Comparison of ENCODE assay signal across 9 cellular contexts in the genomic region with DNA sequence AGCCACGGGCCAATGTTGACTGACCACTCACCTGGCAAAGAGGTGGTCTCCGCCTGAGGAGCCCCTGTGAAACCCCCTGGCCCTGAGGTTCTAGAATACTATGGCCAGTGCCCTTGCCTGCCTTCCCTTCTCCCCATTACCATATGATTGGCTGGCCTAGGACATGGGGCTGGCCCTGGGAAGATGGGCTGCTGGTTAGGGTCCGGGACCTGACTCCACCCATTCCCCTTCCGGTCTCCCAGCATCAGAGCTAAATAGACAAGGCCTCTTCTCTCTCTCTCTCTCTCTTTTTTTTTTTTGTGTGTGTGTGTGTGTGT. TPM values are rescaled to one million over a fixed set of nuclear protein-coding genes. Genes with fewer than 3 reads are reported as not detected.
DNase-seq lines count a peak whose midpoint lies in the region; ATAC-seq and TF ChIP-seq lines count a peak whose summit lies in the region.
"Had no signal": no experiment of that assay in that cellular context is flagged by ENCODE, and none has a peak within 500 bp of the region (broad histone marks: within the 10 kb centered on the region; RNA-seq: fewer than 3 reads in every experiment).

No MANE protein-coding gene starts in this region.

- CTCF ChIA-PET in activated naive CD4-positive, alpha-beta T cell treated with anti-CD3 and anti-CD28 coated beads, Interleukin-2, amount 10 ng/mL, durations not matched to agents 7 days and 5 days (lab: Charles Lee) = interaction anchor here (1.2 to 23.0 kb wide), 4 partner anchors 7 to 15 kb away, joined by 3 to 880 read pairs (median 498); a partner anchor contains a TSS
- CTCF ChIA-PET in activated CD4-positive, alpha-beta memory T cell treated with anti-CD3 and anti-CD28 coated beads, Interleukin-2, amount 10 ng/mL, durations not matched to agents 7 days and 5 days (lab: Charles Lee) = interaction anchor here (0.6 to 38.3 kb wide), 4 partner anchors 6 to 166 kb away, joined by 5 to 1235 read pairs (median 626); a partner anchor contains a TSS

- peaks cover 55% of the 10 kb centered on the region for H3K36me3 Mint-ChIP-seq in activated naive CD4-positive, alpha-beta T cell treated with anti-CD3 and anti-CD28 coated beads, Interleukin-2, amount 10 ng/mL, durations not matched to agents 7 days and 5 days
- peaks cover 82% of the 10 kb centered on the region for H3K36me3 Mint-ChIP-seq in activated CD4-positive, alpha-beta memory T cell treated with anti-CD3 and anti-CD28 coated beads, Interleukin-2, amount 10 ng/mL, durations not matched to agents 7 days and 5 days (ENCODE audit: low read depth)

- H3K27me3 ChIP-seq in left lung = no peaks in the 10 kb centered on the region
- H3K27me3 ChIP-seq in tibial nerve = no peaks in the 10 kb centered on the region
- no peaks in the 10 kb centered on the region for H3K27me3 ChIP-seq in SJCRH30

- DNase-seq in activated naive CD4-positive, alpha-beta T cell treated with anti-CD3 and anti-CD28 coated beads, Interleukin-2, amount 10 ng/mL, durations not matched to agents 7 days and 5 days = peak; percentile 82
- DNase-seq in activated naive CD4-positive, alpha-beta T cell treated with Interleukin-2 at 50 U/mL for 16 hours = no peak
- peak; percentile 77 for DNase-seq in activated CD4-positive, alpha-beta memory T cell treated with anti-CD3 and anti-CD28 coated beads, Interleukin-2, amount 10 ng/mL, durations not matched to agents 7 days and 5 days
- DNase-seq in left lung = no peak
- DNase-seq in tibial nerve (ENCODE audit: low spot score in 2 of 2) = no peak
- DNase-seq in SJCRH30 = no peak
- DNase-seq: nucleus accumbens had no signal

- H3K36me3 ChIP-seq in left lung (no peaks in the 10 kb centered on the region), tibial nerve (no peaks in the 10 kb centered on the region), SJCRH30 (peaks cover 3% of the 10 kb centered on the region; the same call in 1 of the 2 replicates)

- H3K27me3 Mint-ChIP-seq in activated naive CD4-positive, alpha-beta T cell treated with anti-CD3 and anti-CD28 coated beads, Interleukin-2, amount 10 ng/mL, durations not matched to agents 7 days and 5 days = no peaks in the 10 kb centered on the region
- H3K27me3 Mint-ChIP-seq in activated CD4-positive, alpha-beta memory T cell treated with anti-CD3 and anti-CD28 coated beads, Interleukin-2, amount 10 ng/mL, durations not matched to agents 7 days and 5 days = no peaks in the 10 kb centered on the region

- TF ChIP-seq EP300 in tibial nerve (IDR thresholded peaks at IDR 0.05) = no peak

- H3K4me1 Mint-ChIP-seq in activated naive CD4-positive, alpha-beta T cell treated with anti-CD3 and anti-CD28 coated beads, Interleukin-2, amount 10 ng/mL, durations not matched to agents 7 days and 5 days = peaks cover 57% of the 10 kb centered on the region
- peaks cover 54% of the 10 kb centered on the region for H3K4me1 Mint-ChIP-seq in activated CD4-positive, alpha-beta memory T cell treated with anti-CD3 and anti-CD28 coated beads, Interleukin-2, amount 10 ng/mL, durations not matched to agents 7 days and 5 days

- TF ChIP-seq POLR2A in tibial nerve (IDR thresholded peaks at IDR 0.05) = no peak

- ATAC-seq in left lung (no peak), HG02852 (IDR thresholded peaks at IDR 0.05; ENCODE audit: unreplicated experiment) (no peak), GM18858 (IDR thresholded peaks at IDR 0.05; ENCODE audit: unreplicated experiment) (no peak)

- intact Hi-C loops in left lung (cut with DNase I) = no loop called here

- WGBS in tibial nerve, 2 donors = 43 to 57% methylated on average over 3 to 4 of the region's 4 CpGs

- peaks cover 54 to 87% of the 10 kb centered on the region in 2 donors for H3K4me1 ChIP-seq in left lung
- H3K4me1 ChIP-seq in tibial nerve = peaks cover 0 to 93% (median 86%) of the 10 kb centered on the region in 4 donors
- H3K4me1 ChIP-seq in SJCRH30 = peaks cover 33% of the 10 kb centered on the region

- peak overlapping the region; percentile 99 for H3K27ac Mint-ChIP-seq in activated naive CD4-positive, alpha-beta T cell treated with anti-CD3 and anti-CD28 coated beads, Interleukin-2, amount 10 ng/mL, durations not matched to agents 7 days and 5 days
- peak overlapping the region; percentile 97 for H3K27ac Mint-ChIP-seq in activated CD4-positive, alpha-beta memory T cell treated with anti-CD3 and anti-CD28 coated beads, Interleukin-2, amount 10 ng/mL, durations not matched to agents 7 days and 5 days

- peak overlapping the region in 1 of 2 donors; percentile 85 for H3K4me3 ChIP-seq in left lung
- H3K4me3 ChIP-seq in tibial nerve = peak overlapping the region in 1 of 4 donors; percentile 13
- no peak overlapping the region for H3K4me3 ChIP-seq in SJCRH30

- H3K9me3 ChIP-seq in left lung (no peaks in the 10 kb centered on the region), tibial nerve (no peaks in the 10 kb centered on the region), SJCRH30 (replicated peaks) (no peaks in the 10 kb centered on the region)

- H3K9me3 Mint-ChIP-seq in activated naive CD4-positive, alpha-beta T cell treated with anti-CD3 and anti-CD28 coated beads, Interleukin-2, amount 10 ng/mL, durations not matched to agents 7 days and 5 days = no peaks in the 10 kb centered on the region
- H3K9me3 Mint-ChIP-seq in activated CD4-positive, alpha-beta memory T cell treated with anti-CD3 and anti-CD28 coated beads, Interleukin-2, amount 10 ng/mL, durations not matched to agents 7 days and 5 days = no peaks in the 10 kb centered on the region

- peak overlapping the region; percentile 33 to 91 for H3K27ac ChIP-seq in left lung
- peak overlapping the region in 3 of 4 donors; percentile 88 to 91 (median 88) for H3K27ac ChIP-seq in tibial nerve
- no peak overlapping the region for H3K27ac ChIP-seq in SJCRH30

- peak overlapping the region; percentile 91 for H3K4me3 Mint-ChIP-seq in activated naive CD4-positive, alpha-beta T cell treated with anti-CD3 and anti-CD28 coated beads, Interleukin-2, amount 10 ng/mL, durations not matched to agents 7 days and 5 days
- peak overlapping the region; percentile 85 for H3K4me3 Mint-ChIP-seq in activated CD4-positive, alpha-beta memory T cell treated with anti-CD3 and anti-CD28 coated beads, Interleukin-2, amount 10 ng/mL, durations not matched to agents 7 days and 5 days

- TF ChIP-seq CTCF in left lung (IDR thresholded peaks at IDR 0.05) (no peak), tibial nerve (IDR thresholded peaks at IDR 0.05) (no peak)

- POLR2A ChIA-PET in activated CD4-positive, alpha-beta memory T cell treated with anti-CD3 and anti-CD28 coated beads, Interleukin-2, amount 10 ng/mL, durations not matched to agents 7 days and 5 days (lab: Charles Lee) = interaction anchor here (0.7 to 35.1 kb wide), 8 partner anchors 4 to 244 kb away, joined by 3 to 1214 read pairs (median 10); a partner anchor contains a TSS

RNA-seq across cellular contexts. Expression of a gene that starts 3.8 kb away (rescaled TPM):
- total RNA-seq in activated CD4-positive, alpha-beta memory T cell treated with anti-CD3 and anti-CD28 coated beads, Interleukin-2, amount 10 ng/mL, durations not matched to agents 7 days and 5 days = 100 to 1,000 TPM; 330 to 341 TPM
- total RNA-seq in left lung (100 to 1,000 TPM in 1 of 2 donors, 10 to 100 TPM in 1; 52.3 to 101 TPM), tibial nerve (10 to 100 TPM; 14.9 to 56.4 (median 24.5) TPM)
- total RNA-seq in SJCRH30 (2014; rRNA removed; shearing (Covaris generic)) = 23.2 and 24.0 TPM in 2 replicates

RNA-seq across cellular contexts. Expression of a gene that starts 27.0 kb away (rescaled TPM):
- total RNA-seq in activated CD4-positive, alpha-beta memory T cell treated with anti-CD3 and anti-CD28 coated beads, Interleukin-2, amount 10 ng/mL, durations not matched to agents 7 days and 5 days = under 1 TPM; 0.48 to 0.63 TPM
- total RNA-seq in left lung (under 1 TPM in 1 of 2 donors, not detected in 1; 0.39 TPM), tibial nerve (under 1 TPM in 1 of 4 donors, not detected in 3; 0.42 TPM)
- total RNA-seq in SJCRH30 (2014; rRNA removed; shearing (Covaris generic)) = not detected in 2 replicates

RNA-seq across cellular contexts. Expression of a gene that starts 37.0 kb away (rescaled TPM):
- not detected for total RNA-seq in activated CD4-positive, alpha-beta memory T cell treated with anti-CD3 and anti-CD28 coated beads, Interleukin-2, amount 10 ng/mL, durations not matched to agents 7 days and 5 days
- total RNA-seq in left lung = under 1 TPM in 1 of 2 donors, not detected in 1; 0.15 TPM
- not detected for total RNA-seq in tibial nerve
- total RNA-seq in SJCRH30 (2014; rRNA removed; shearing (Covaris generic)) = not detected in 2 replicates

RNA-seq across cellular contexts. Expression of a gene that starts 40.8 kb away (rescaled TPM):
- total RNA-seq in activated CD4-positive, alpha-beta memory T cell treated with anti-CD3 and anti-CD28 coated beads, Interleukin-2, amount 10 ng/mL, durations not matched to agents 7 days and 5 days = under 1 TPM in 1 of 2 experiments, not detected in 1; 0.18 TPM
- not detected for total RNA-seq in left lung
- not detected for total RNA-seq in tibial nerve
- not detected in 2 replicates for total RNA-seq in SJCRH30 (2014; rRNA removed; shearing (Covaris generic))

RNA-seq across cellular contexts. Expression of a gene that starts 57.3 kb away (rescaled TPM):
- total RNA-seq in activated CD4-positive, alpha-beta memory T cell treated with anti-CD3 and anti-CD28 coated beads, Interleukin-2, amount 10 ng/mL, durations not matched to agents 7 days and 5 days = 10 to 100 TPM; 74.9 to 84.2 TPM
- total RNA-seq in left lung = 10 to 100 TPM; 37.4 to 45.1 TPM
- total RNA-seq in tibial nerve = 10 to 100 TPM; 42.6 to 86.7 (median 48.9) TPM
- 27.1 and 28.3 TPM in 2 replicates for total RNA-seq in SJCRH30 (2014; rRNA removed; shearing (Covaris generic))

Comparison
In these comparisons a context has a peak if more than half of its experiments do, and no peak if none do; other contexts are left out.
1. DNase-seq: peak in activated naive CD4-positive, alpha-beta T cell treated with anti-CD3 and anti-CD28 coated beads, Interleukin-2, amount 10 ng/mL, durations not matched to agents 7 days and 5 days (single experiment) and activated CD4-positive, alpha-beta memory T cell treated with anti-CD3 and anti-CD28 coated beads, Interleukin-2, amount 10 ng/mL, durations not matched to agents 7 days and 5 days (single experiment); none in activated naive CD4-positive, alpha-beta T cell treated with Interleukin-2 at 50 U/mL for 16 hours (single experiment), left lung (0 of 2), tibial nerve (0 of 2) and SJCRH30 (0 of 2).